In the genomic region with DNA sequence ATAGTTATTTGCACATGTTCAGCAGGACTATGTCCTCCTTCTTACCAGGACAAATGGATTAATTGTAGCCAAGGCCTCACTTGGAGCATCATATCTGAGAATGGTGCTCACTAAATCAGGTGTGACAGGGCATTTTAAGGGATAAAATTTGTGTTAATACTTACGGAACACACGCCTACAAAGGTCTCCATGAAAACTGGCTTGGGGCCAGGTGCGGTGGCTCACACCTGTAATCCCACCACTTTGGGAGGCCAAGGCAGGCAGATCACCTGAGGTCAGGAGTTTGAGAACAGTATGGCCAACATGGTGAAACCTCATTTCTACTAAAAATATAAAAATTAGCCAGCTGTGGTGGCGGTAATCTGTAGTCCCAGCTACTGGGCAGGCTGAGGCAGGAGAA, we compare ENCODE assay signal across 39 cellular contexts.
"Had no signal": no experiment of that assay in that cellular context is flagged by ENCODE, and none has a peak within 500 bp of the region (broad histone marks: within the 10 kb centered on the region; RNA-seq: fewer than 3 reads in every experiment).

No MANE protein-coding gene starts in this region.

- H3K27ac Mint-ChIP-seq: activated CD4-positive, alpha-beta memory T cell treated with anti-CD3 and anti-CD28 coated beads, Interleukin-2, amount 10 ng/mL, durations not matched to agents 7 days and 5 days; activated CD4-positive, alpha-beta T cell treated with anti-CD3 and anti-CD28 coated beads for 36 hours; activated CD4-positive, alpha-beta T cell treated with anti-CD3 and anti-CD28 coated beads, Interleukin-2, amount 10 ng/mL, durations not matched to agents 7 days and 5 days; activated CD8-positive, alpha-beta memory T cell treated with anti-CD3 and anti-CD28 coated beads, Interleukin-2, amount 10 ng/mL, durations not matched to agents 7 days and 5 days; activated CD8-positive, alpha-beta T cell treated with anti-CD3 and anti-CD28 coated beads, Interleukin-2, amount 10 ng/mL, durations not matched to agents 7 days and 5 days; activated naive CD4-positive, alpha-beta T cell treated with anti-CD3 and anti-CD28 coated beads for 36 hours; activated naive CD4-positive, alpha-beta T cell treated with anti-CD3 and anti-CD28 coated beads, Interleukin-2, amount 50 U/mL, for 72 hours; activated naive CD8-positive, alpha-beta T cell treated with anti-CD3 and anti-CD28 coated beads for 36 hours; activated T-cell treated with anti-CD3 and anti-CD28 coated beads, Interleukin-2, amount 50 U/mL, for 24 hours; activated T-helper 2 cell treated with anti-CD3 and anti-CD28 coated beads, Interferon-gamma antibody, Interleukin-2, Interleukin-4, amounts not matched to agents 10 μg/mL and 5 μg/mL and 100 μg/mL, durations not matched to agents 14 hours and 24 hours and 36 hours; brain; T-helper 1 cell treated with Interleukin-12 subunit alpha and Interleukin-12 subunit beta and Interleukin-4 antibody, amounts not matched to agents 30 μg/mL and 1 μg/mL, for 36 hours; T-helper 2 cell treated with Interferon-gamma antibody and Interleukin-4, amounts not matched to agents 5 μg/mL and 100 μg/mL, for 36 hours; WTC11 had no signal

- H3K4me3 Mint-ChIP-seq: activated CD4-positive, alpha-beta memory T cell treated with anti-CD3 and anti-CD28 coated beads, Interleukin-2, amount 10 ng/mL, durations not matched to agents 7 days and 5 days; activated CD4-positive, alpha-beta T cell treated with anti-CD3 and anti-CD28 coated beads for 36 hours; activated CD4-positive, alpha-beta T cell treated with anti-CD3 and anti-CD28 coated beads, Interleukin-2, amount 10 ng/mL, durations not matched to agents 7 days and 5 days; activated CD8-positive, alpha-beta memory T cell treated with anti-CD3 and anti-CD28 coated beads, Interleukin-2, amount 10 ng/mL, durations not matched to agents 7 days and 5 days; activated CD8-positive, alpha-beta T cell treated with anti-CD3 and anti-CD28 coated beads, Interleukin-2, amount 10 ng/mL, durations not matched to agents 7 days and 5 days; activated naive CD4-positive, alpha-beta T cell treated with anti-CD3 and anti-CD28 coated beads for 36 hours; activated naive CD8-positive, alpha-beta T cell treated with anti-CD3 and anti-CD28 coated beads for 36 hours; activated T-cell treated with anti-CD3 and anti-CD28 coated beads, Interleukin-2, amount 50 U/mL, for 24 hours; brain; central memory CD8-positive, alpha-beta T cell; T-helper 1 cell treated with Interleukin-12 subunit alpha and Interleukin-12 subunit beta and Interleukin-4 antibody, amounts not matched to agents 30 μg/mL and 1 μg/mL, for 36 hours; T-helper 2 cell treated with Interferon-gamma antibody and Interleukin-4, amounts not matched to agents 5 μg/mL and 100 μg/mL, for 36 hours; WTC11 had no signal

- H3K9me3 Mint-ChIP-seq: activated CD4-positive, alpha-beta memory T cell treated with anti-CD3 and anti-CD28 coated beads, Interleukin-2, amount 10 ng/mL, durations not matched to agents 7 days and 5 days; activated CD4-positive, alpha-beta T cell treated with anti-CD3 and anti-CD28 coated beads, Interleukin-2, amount 10 ng/mL, durations not matched to agents 7 days and 5 days; activated naive CD4-positive, alpha-beta T cell treated with anti-CD3 and anti-CD28 coated beads for 36 hours; activated naive CD4-positive, alpha-beta T cell treated with anti-CD3 and anti-CD28 coated beads, Interleukin-2, amount 50 U/mL, for 72 hours; activated naive CD8-positive, alpha-beta T cell treated with anti-CD3 and anti-CD28 coated beads for 36 hours; activated T-cell treated with anti-CD3 and anti-CD28 coated beads, Interleukin-2, amount 50 U/mL, for 24 hours; activated T-helper 2 cell treated with anti-CD3 and anti-CD28 coated beads, Interferon-gamma antibody, Interleukin-2, Interleukin-4, amounts not matched to agents 10 μg/mL and 5 μg/mL and 100 μg/mL, durations not matched to agents 14 hours and 24 hours and 36 hours; brain; central memory CD8-positive, alpha-beta T cell; T-helper 1 cell treated with Interleukin-12 subunit alpha and Interleukin-12 subunit beta and Interleukin-4 antibody, amounts not matched to agents 30 μg/mL and 1 μg/mL, for 36 hours; T-helper 2 cell treated with Interferon-gamma antibody and Interleukin-4, amounts not matched to agents 5 μg/mL and 100 μg/mL, for 36 hours; WTC11 had no signal

- H3K36me3 Mint-ChIP-seq: activated CD8-positive, alpha-beta memory T cell treated with anti-CD3 and anti-CD28 coated beads, Interleukin-2, amount 10 ng/mL, durations not matched to agents 7 days and 5 days; activated naive CD4-positive, alpha-beta T cell treated with anti-CD3 and anti-CD28 coated beads, Interleukin-2, amount 50 U/mL, for 72 hours; activated naive CD8-positive, alpha-beta T cell treated with anti-CD3 and anti-CD28 coated beads for 36 hours; brain; WTC11 had no signal

- H3K4me1 Mint-ChIP-seq: activated CD8-positive, alpha-beta memory T cell treated with anti-CD3 and anti-CD28 coated beads, Interleukin-2, amount 10 ng/mL, durations not matched to agents 7 days and 5 days; central memory CD8-positive, alpha-beta T cell; WTC11 had no signal

- DNase-seq: activated CD4-positive, alpha-beta memory T cell treated with anti-CD3 and anti-CD28 coated beads, Interleukin-2, amount 10 ng/mL, durations not matched to agents 7 days and 5 days; activated CD4-positive, alpha-beta T cell treated with anti-CD3 and anti-CD28 coated beads for 1 hour; activated CD4-positive, alpha-beta T cell treated with anti-CD3 and anti-CD28 coated beads for 36 hours; activated CD4-positive, alpha-beta T cell treated with anti-CD3 and anti-CD28 coated beads for 48 hours; activated CD4-positive, alpha-beta T cell treated with anti-CD3 and anti-CD28 coated beads, Interleukin-2, amount 10 ng/mL, durations not matched to agents 7 days and 5 days; activated CD4-positive, alpha-beta T cell treated with anti-CD3 and anti-CD28 coated beads, Interleukin-2, amount 50 U/mL, for 48 hours; activated CD4-positive, CD25-positive, alpha-beta regulatory T cell; activated CD8-positive, alpha-beta memory T cell treated with anti-CD3 and anti-CD28 coated beads for 24 hours; activated CD8-positive, alpha-beta memory T cell treated with anti-CD3 and anti-CD28 coated beads, Interleukin-2, amount 10 ng/mL, durations not matched to agents 7 days and 5 days; activated CD8-positive, alpha-beta memory T cell treated with anti-CD3 and anti-CD28 coated beads, Interleukin-2, amount 50 U/mL, for 48 hours; activated CD8-positive, alpha-beta T cell treated with anti-CD3 and anti-CD28 coated beads, Interleukin-2, amount 10 ng/mL, durations not matched to agents 7 days and 5 days; activated effector memory CD4-positive, alpha-beta T cell treated with Interleukin-2 at 50 U/mL for 16 hours; activated gamma-delta T cell treated with Interleukin-2 at 50 U/mL for 16 hours; activated naive CD4-positive, alpha-beta T cell; activated naive CD4-positive, alpha-beta T cell treated with anti-CD3 and anti-CD28 coated beads for 36 hours; activated naive CD4-positive, alpha-beta T cell treated with anti-CD3 and anti-CD28 coated beads, Interleukin-2, amount 50 U/mL, for 16 hours; activated naive CD8-positive, alpha-beta T cell treated with anti-CD3 and anti-CD28 coated beads for 36 hours; activated T-cell treated with anti-CD3 and anti-CD28 coated beads, Interleukin-2, amount 50 U/mL, for 24 hours; activated T-cell treated with anti-CD3 and anti-CD28 coated beads, Interleukin-2, amount 50 U/mL, for 48 hours; adrenal gland; amniotic stem cell; aorta; caudate nucleus; cerebellar nuclear complex; T-helper 1 cell; T-helper 2 cell; T-helper 9 cell; WERI-Rb-1 had no signal

- H3K4me3 ChIP-seq: adrenal gland, cardiac muscle cell had no signal

- FAIRE-seq: bronchial epithelial cell, TTC549 had no signal

- H3K27ac ChIP-seq: adrenal gland, cardiac muscle cell, WERI-Rb-1 had no signal

- H3K27me3 ChIP-seq: adrenal gland had no signal

- ATAC-seq: activated CD4-positive, alpha-beta T cell treated with anti-CD3 and anti-CD28 coated beads for 36 hours; activated CD4-positive, CD25-positive, alpha-beta regulatory T cell treated with anti-CD3 and anti-CD28 coated beads, Interleukin-2, amount 50 U/mL, for 24 hours; activated CD8-positive, alpha-beta memory T cell treated with anti-CD3 and anti-CD28 coated beads, Interleukin-2, amount 10 ng/mL, durations not matched to agents 7 days and 5 days; activated CD8-positive, alpha-beta T cell treated with anti-CD3 and anti-CD28 coated beads, Interleukin-2, amount 10 ng/mL, durations not matched to agents 7 days and 5 days; activated naive CD4-positive, alpha-beta T cell treated with anti-CD3 and anti-CD28 coated beads, Interleukin-2, amount 50 U/mL, for 72 hours; WTC11 had no signal

- H3K4me1 ChIP-seq: adrenal gland had no signal

- H3K36me3 ChIP-seq: adrenal gland, cardiac muscle cell, WERI-Rb-1 had no signal

- H3K9me3 ChIP-seq: adrenal gland had no signal
